In the genomic region with DNA sequence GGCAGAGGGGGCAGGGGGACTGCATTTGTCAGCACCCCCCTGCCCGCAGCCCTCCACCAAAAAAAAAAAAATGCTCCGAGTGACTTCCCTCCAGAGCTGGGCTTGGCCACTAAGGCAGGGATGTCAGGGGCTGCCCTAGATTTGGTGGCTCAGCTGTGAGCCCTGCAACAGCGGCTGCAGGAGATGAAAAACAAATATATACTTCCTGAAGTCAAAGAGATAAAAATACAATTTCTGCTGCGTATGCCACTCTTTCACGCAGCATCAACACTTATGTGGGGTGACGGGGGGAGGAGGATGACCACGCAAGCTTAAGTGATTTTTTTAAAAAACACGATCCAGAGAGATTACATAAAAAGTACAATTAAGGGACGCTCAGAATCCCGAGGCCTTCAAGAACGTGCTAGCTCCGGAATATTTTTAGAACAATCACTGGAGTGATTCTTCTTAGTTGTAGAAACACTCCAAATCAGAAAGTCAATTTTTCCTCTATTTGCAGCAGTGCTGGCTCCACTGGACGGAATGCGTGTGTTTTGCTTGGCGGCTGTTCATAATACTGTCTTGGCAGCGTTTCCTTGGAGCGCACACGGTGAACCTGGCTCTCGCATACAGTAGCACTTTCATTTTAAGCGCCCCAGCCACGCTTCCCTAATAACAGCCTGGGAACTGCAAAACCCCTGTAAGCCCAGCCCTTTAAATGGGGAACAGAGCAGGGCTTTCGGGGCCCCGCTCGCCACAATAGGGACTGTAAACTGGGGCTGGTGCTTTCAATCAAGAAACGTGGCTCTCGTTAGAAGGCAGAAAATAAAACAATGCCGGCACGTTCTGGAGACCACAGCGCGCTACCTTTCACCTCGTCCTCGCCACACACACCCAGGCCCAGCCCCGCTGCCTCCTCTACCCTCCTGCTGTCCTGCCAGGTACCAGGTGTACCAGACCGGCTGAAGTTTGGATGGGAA, we compare ENCODE assay signal across 8 cellular contexts.
A peak's percentile ranks its signal among the peaks of the same experiment; 100 is the strongest.
DNase-seq lines count a peak whose midpoint lies in the region; ATAC-seq and TF ChIP-seq lines count a peak whose summit lies in the region.

No MANE protein-coding gene starts in this region.

- intact Hi-C loops in psoas muscle (cut with DNase I), result no loop called here

- no peaks in the 10 kb centered on the region for H3K9me3 Mint-ChIP-seq in HFFc6
- H3K9me3 Mint-ChIP-seq in activated T-cell treated with anti-CD3 and anti-CD28 coated beads, Interleukin-2, amount 50 U/mL, for 72 hours, result no peaks in the 10 kb centered on the region

- DNase-seq in A172 (ENCODE audit: low spot score) (peak; percentile 27), HFFc6 (peak; percentile 10), fibroblast of mammary gland (ENCODE audit: low read depth) (peak; percentile 46), psoas muscle (peak in 1 of 2 donors; percentile 60), UCSD-AML1 (lab: John Stamatoyannopoulos, UW; ENCODE audit: unreplicated experiment) (no peak)
- no peak for DNase-seq in activated T-cell treated with anti-CD3 and anti-CD28 coated beads, Interleukin-2, amount 50 U/mL, for 72 hours
- DNase-seq in stimulated activated CD4-positive, alpha-beta T cell treated with anti-CD3 and anti-CD28 coated beads, Interleukin-2, amount 100 ng/mL, for 48 hours, result no peak

- 7 to 10% (median 8%) methylated on average over 34 of the region's 34 CpGs for WGBS in psoas muscle, 3 donors

- no peak overlapping the region for H3K27ac Mint-ChIP-seq in HFFc6
- peak overlapping the region; percentile 100 for H3K27ac Mint-ChIP-seq in activated T-cell treated with anti-CD3 and anti-CD28 coated beads, Interleukin-2, amount 50 U/mL, for 72 hours

- peak overlapping the region; percentile 81 for H3K4me3 Mint-ChIP-seq in HFFc6
- peak overlapping the region; percentile 98 to 100 for H3K4me3 Mint-ChIP-seq in activated T-cell treated with anti-CD3 and anti-CD28 coated beads, Interleukin-2, amount 50 U/mL, for 72 hours

- peaks cover 4% of the 10 kb centered on the region for H3K4me1 ChIP-seq in psoas muscle

- no peak overlapping the region for H3K4me3 ChIP-seq in fibroblast of mammary gland (ENCODE audit: control insufficient read depth, low read depth, low read length)
- H3K4me3 ChIP-seq in psoas muscle, result peak overlapping the region; percentile 69

- no peaks in the 10 kb centered on the region for H3K9me3 ChIP-seq in psoas muscle

- ATAC-seq in activated T-cell treated with anti-CD3 and anti-CD28 coated beads, Interleukin-2, amount 50 U/mL, for 72 hours (replicated peaks in 1 of 2), result peak in 1 of 2 donors; percentile 8
- ATAC-seq in psoas muscle (peak; percentile 44 to 80 (median 60)), HG03175 (IDR thresholded peaks at IDR 0.05; ENCODE audit: unreplicated experiment) (no peak)

- no peak for TF ChIP-seq CTCF in HFFc6 (IDR thresholded peaks at IDR 0.05)
- no peak for TF ChIP-seq CTCF in fibroblast of mammary gland (conservative IDR thresholded peaks at IDR 0.05; ENCODE audit: control insufficient read depth, insufficient read depth, low read depth, low read length)
- no peak for TF ChIP-seq CTCF in psoas muscle (IDR thresholded peaks at IDR 0.05)

- H3K27me3 Mint-ChIP-seq in HFFc6 (ENCODE audit: insufficient read depth), result peaks cover 18% of the 10 kb centered on the region
- H3K27me3 Mint-ChIP-seq in activated T-cell treated with anti-CD3 and anti-CD28 coated beads, Interleukin-2, amount 50 U/mL, for 72 hours (ENCODE audit: low read depth), result no peaks in the 10 kb centered on the region

- no peaks in the 10 kb centered on the region for H3K27me3 ChIP-seq in psoas muscle (ENCODE audit: insufficient read depth in 3 of 3, low read length in 2 of 3)

- H3K27ac ChIP-seq in psoas muscle, result no peak overlapping the region

- peaks cover 13% of the 10 kb centered on the region for H3K4me1 Mint-ChIP-seq in HFFc6 (ENCODE audit: low read depth)
- peaks cover 95% of the 10 kb centered on the region for H3K4me1 Mint-ChIP-seq in activated T-cell treated with anti-CD3 and anti-CD28 coated beads, Interleukin-2, amount 50 U/mL, for 72 hours (ENCODE audit: low read depth)

- H3K36me3 ChIP-seq in psoas muscle (ENCODE audit: insufficient read depth in 1 of 2, low read depth in 1 of 2), result no peaks in the 10 kb centered on the region

- H3K36me3 Mint-ChIP-seq in HFFc6 (ENCODE audit: low read depth), result no peaks in the 10 kb centered on the region
- peaks cover 3 to 4% of the 10 kb centered on the region in 2 donors for H3K36me3 Mint-ChIP-seq in activated T-cell treated with anti-CD3 and anti-CD28 coated beads, Interleukin-2, amount 50 U/mL, for 72 hours (ENCODE audit: insufficient read depth in 2 of 2)

Comparison
In these comparisons a context has a peak if more than half of its experiments do, and no peak if none do; other contexts are left out.
1. DNase-seq: peak in A172 (single experiment), HFFc6 (single experiment) and fibroblast of mammary gland (single experiment); none in activated T-cell treated with anti-CD3 and anti-CD28 coated beads, Interleukin-2, amount 50 U/mL, for 72 hours (0 of 2), UCSD-AML1 (single experiment) and stimulated activated CD4-positive, alpha-beta T cell treated with anti-CD3 and anti-CD28 coated beads, Interleukin-2, amount 100 ng/mL, for 48 hours (0 of 2).